In genomic region chr2:187853413-187853812, GRCh38 we compare ENCODE assay signal across 20 cellular contexts.
"Had no signal": no experiment of that assay in that cellular context is flagged by ENCODE, and none has a peak within 500 bp of the region (broad histone marks: within the 10 kb centered on the region; RNA-seq: fewer than 3 reads in every experiment).

No MANE protein-coding gene starts in this region.

- H3K9me3 Mint-ChIP-seq: dendritic cell treated with granulocyte-macrophage colony-stimulating factor and Interleukin-4, amounts not matched to agents 40 ng/mL and 50 ng/mL, for 4 days; nephron progenitor cell; stimulated activated memory B cell treated with anti-CD40 and anti-IgM and Interleukin-4, amounts not matched to agents 10 μg/mL and 1 μg/mL and 100 μg/mL, for 72 hours; stimulated activated naive CD8-positive, alpha-beta T cell treated with anti-CD3 and anti-CD28 coated beads, Interleukin-15, Interleukin-2, amounts not matched to agents 100 ng/mL and 50 ng/mL, for 24 hours had no signal

- H3K27me3 Mint-ChIP-seq: dendritic cell treated with granulocyte-macrophage colony-stimulating factor and Interleukin-4, amounts not matched to agents 40 ng/mL and 50 ng/mL, for 4 days; effector memory CD8-positive, alpha-beta T cell; naive B cell; stimulated activated memory B cell treated with anti-CD40 and anti-IgM and Interleukin-4, amounts not matched to agents 10 μg/mL and 1 μg/mL and 100 μg/mL, for 72 hours; stimulated activated naive CD8-positive, alpha-beta T cell treated with anti-CD3 and anti-CD28 coated beads, Interleukin-15, Interleukin-2, amounts not matched to agents 100 ng/mL and 50 ng/mL, for 24 hours had no signal

- H3K27ac Mint-ChIP-seq: dendritic cell treated with granulocyte-macrophage colony-stimulating factor and Interleukin-4, amounts not matched to agents 40 ng/mL and 50 ng/mL, for 4 days; effector memory CD8-positive, alpha-beta T cell; immature natural killer cell; naive B cell; nephron progenitor cell; stimulated activated memory B cell treated with anti-CD40 and anti-IgM and Interleukin-4, amounts not matched to agents 10 μg/mL and 1 μg/mL and 100 μg/mL, for 72 hours; stimulated activated naive CD8-positive, alpha-beta T cell treated with anti-CD3 and anti-CD28 coated beads, Interleukin-15, Interleukin-2, amounts not matched to agents 100 ng/mL and 50 ng/mL, for 24 hours had no signal

- H3K4me3 ChIP-seq: lung, psoas muscle, spleen, tibial nerve, upper lobe of right lung had no signal

- DNase-seq: cerebellar nuclear complex; effector memory CD8-positive, alpha-beta T cell; foreskin keratinocyte; immature natural killer cell; left ventricle myocardium superior; mesenchymal stem cell; naive B cell; nephron progenitor cell; psoas muscle; retina; spleen; stimulated activated CD4-positive, alpha-beta T cell treated with anti-CD3 and anti-CD28 coated beads, Interleukin-15, amount 100 ng/mL, for 24 hours; stimulated activated CD4-positive, alpha-beta T cell treated with anti-CD3 and anti-CD28 coated beads, Interleukin-1b, Interleukin-23, amount 100 ng/mL, for 48 hours; stimulated activated CD4-positive, alpha-beta T cell treated with anti-CD3 and anti-CD28 coated beads, Interleukin-4, amount 100 ng/mL, for 24 hours; upper lobe of right lung had no signal

- H3K4me1 Mint-ChIP-seq: immature natural killer cell; naive B cell; nephron progenitor cell; stimulated activated memory B cell treated with anti-CD40 and anti-IgM and Interleukin-4, amounts not matched to agents 10 μg/mL and 1 μg/mL and 100 μg/mL, for 72 hours had no signal

- ATAC-seq: effector memory CD8-positive, alpha-beta T cell; foreskin keratinocyte; left ventricle myocardium superior; psoas muscle; stimulated activated memory B cell treated with anti-CD40 and anti-IgM and Interleukin-4, amounts not matched to agents 10 μg/mL and 1 μg/mL and 100 μg/mL, for 72 hours; upper lobe of right lung had no signal

- H3K27me3 ChIP-seq: foreskin keratinocyte, spleen, tibial nerve, upper lobe of right lung had no signal

- H3K4me1 ChIP-seq: foreskin keratinocyte, psoas muscle, spleen, upper lobe of right lung had no signal

- H3K36me3 Mint-ChIP-seq: immature natural killer cell; naive B cell; stimulated activated memory B cell treated with anti-CD40 and anti-IgM and Interleukin-4, amounts not matched to agents 10 μg/mL and 1 μg/mL and 100 μg/mL, for 72 hours had no signal

- H3K27ac ChIP-seq: foreskin keratinocyte, psoas muscle, spleen, tibial nerve, upper lobe of right lung had no signal

- H3K9me3 ChIP-seq: psoas muscle, spleen, tibial nerve, upper lobe of right lung had no signal

- H3K36me3 ChIP-seq: spleen, tibial nerve, upper lobe of right lung had no signal

- H3K4me3 Mint-ChIP-seq: dendritic cell treated with granulocyte-macrophage colony-stimulating factor and Interleukin-4, amounts not matched to agents 40 ng/mL and 50 ng/mL, for 4 days; effector memory CD8-positive, alpha-beta T cell; immature natural killer cell; naive B cell; nephron progenitor cell; stimulated activated memory B cell treated with anti-CD40 and anti-IgM and Interleukin-4, amounts not matched to agents 10 μg/mL and 1 μg/mL and 100 μg/mL, for 72 hours; stimulated activated naive CD8-positive, alpha-beta T cell treated with anti-CD3 and anti-CD28 coated beads, Interleukin-15, Interleukin-2, amounts not matched to agents 100 ng/mL and 50 ng/mL, for 24 hours had no signal
